ENCODE assay signal across 8 cellular contexts in the genomic region with DNA sequence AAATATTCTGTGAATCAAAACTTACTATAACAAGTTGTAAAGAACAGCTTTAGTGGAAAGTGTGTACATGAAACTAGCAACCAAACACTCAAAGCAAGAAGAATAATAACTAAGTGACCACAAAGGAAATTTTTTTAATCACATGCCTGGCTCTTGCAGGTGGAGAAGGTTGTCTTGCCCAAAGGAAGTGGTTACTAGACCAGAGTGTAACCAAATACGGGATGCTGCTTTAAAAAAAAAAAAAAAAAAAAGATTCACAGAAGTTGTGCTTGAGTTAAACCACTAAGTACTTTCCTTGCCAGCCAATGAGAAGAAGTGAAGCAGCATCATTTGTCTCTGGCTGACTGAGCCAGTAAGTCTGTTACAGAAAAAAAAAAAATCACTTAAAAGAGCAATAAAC. TPM values are rescaled to one million over a fixed set of nuclear protein-coding genes. Genes with fewer than 3 reads are reported as not detected.
DNase-seq lines count a peak whose midpoint lies in the region; ATAC-seq lines count a peak whose summit lies in the region.

No MANE protein-coding gene starts in this region.

- peak; percentile 77 for DNase-seq in activated CD8-positive, alpha-beta memory T cell treated with anti-CD3 and anti-CD28 coated beads, Interleukin-2, amount 10 ng/mL, durations not matched to agents 7 days and 5 days
- no peak for DNase-seq in activated CD8-positive, alpha-beta memory T cell treated with anti-CD3 and anti-CD28 coated beads for 24 hours
- DNase-seq in T-helper 2 cell: peak in 3 of 5 experiments; percentile 5 to 97 (median 65)
- no peak for DNase-seq in G401 (ENCODE audit: low spot score)
- no peak for DNase-seq in islet precursor cell
- no peak for DNase-seq in D341Med (ENCODE audit: low spot score)

- no peaks in the 10 kb centered on the region for H3K9me3 Mint-ChIP-seq in activated CD8-positive, alpha-beta memory T cell treated with anti-CD3 and anti-CD28 coated beads, Interleukin-2, amount 10 ng/mL, durations not matched to agents 7 days and 5 days (ENCODE audit: low read depth)
- H3K9me3 Mint-ChIP-seq in stimulated activated memory B cell treated with anti-CD40 and anti-IgM and Interleukin-4, amounts not matched to agents 10 μg/mL and 1 μg/mL and 100 μg/mL, for 72 hours: no peaks in the 10 kb centered on the region

- CTCF ChIA-PET in activated CD8-positive, alpha-beta memory T cell treated with anti-CD3 and anti-CD28 coated beads, Interleukin-2, amount 10 ng/mL, durations not matched to agents 7 days and 5 days (lab: Charles Lee): interaction anchor here (1.2 to 1.7 kb wide), 3 partner anchors 76 to 271 kb away, joined by 3 to 5 read pairs (median 3); no protein-coding TSS in a partner anchor

- peak overlapping the region; percentile 81 for H3K27ac Mint-ChIP-seq in activated CD8-positive, alpha-beta memory T cell treated with anti-CD3 and anti-CD28 coated beads, Interleukin-2, amount 10 ng/mL, durations not matched to agents 7 days and 5 days
- H3K27ac Mint-ChIP-seq in stimulated activated memory B cell treated with anti-CD40 and anti-IgM and Interleukin-4, amounts not matched to agents 10 μg/mL and 1 μg/mL and 100 μg/mL, for 72 hours: peak overlapping the region; percentile 98

- peaks cover 42% of the 10 kb centered on the region for H3K27me3 Mint-ChIP-seq in activated CD8-positive, alpha-beta memory T cell treated with anti-CD3 and anti-CD28 coated beads, Interleukin-2, amount 10 ng/mL, durations not matched to agents 7 days and 5 days
- H3K27me3 Mint-ChIP-seq in stimulated activated memory B cell treated with anti-CD40 and anti-IgM and Interleukin-4, amounts not matched to agents 10 μg/mL and 1 μg/mL and 100 μg/mL, for 72 hours: no peaks in the 10 kb centered on the region

- H3K36me3 Mint-ChIP-seq in activated CD8-positive, alpha-beta memory T cell treated with anti-CD3 and anti-CD28 coated beads, Interleukin-2, amount 10 ng/mL, durations not matched to agents 7 days and 5 days: peaks cover 15% of the 10 kb centered on the region
- no peaks in the 10 kb centered on the region for H3K36me3 Mint-ChIP-seq in stimulated activated memory B cell treated with anti-CD40 and anti-IgM and Interleukin-4, amounts not matched to agents 10 μg/mL and 1 μg/mL and 100 μg/mL, for 72 hours

- H3K4me1 Mint-ChIP-seq in activated CD8-positive, alpha-beta memory T cell treated with anti-CD3 and anti-CD28 coated beads, Interleukin-2, amount 10 ng/mL, durations not matched to agents 7 days and 5 days: peaks cover 41% of the 10 kb centered on the region
- H3K4me1 Mint-ChIP-seq in stimulated activated memory B cell treated with anti-CD40 and anti-IgM and Interleukin-4, amounts not matched to agents 10 μg/mL and 1 μg/mL and 100 μg/mL, for 72 hours: peaks cover 79% of the 10 kb centered on the region

- in situ Hi-C loops in G401 (cut with HindIII; ENCODE audit: low sequenced_read_pairs): no loop called here

- H3K4me3 Mint-ChIP-seq in activated CD8-positive, alpha-beta memory T cell treated with anti-CD3 and anti-CD28 coated beads, Interleukin-2, amount 10 ng/mL, durations not matched to agents 7 days and 5 days: peak overlapping the region; percentile 31
- H3K4me3 Mint-ChIP-seq in stimulated activated memory B cell treated with anti-CD40 and anti-IgM and Interleukin-4, amounts not matched to agents 10 μg/mL and 1 μg/mL and 100 μg/mL, for 72 hours: peak overlapping the region; percentile 65

- peak; percentile 92 for ATAC-seq in activated CD8-positive, alpha-beta memory T cell treated with anti-CD3 and anti-CD28 coated beads, Interleukin-2, amount 10 ng/mL, durations not matched to agents 7 days and 5 days
- ATAC-seq in HG02970 (IDR thresholded peaks at IDR 0.05; ENCODE audit: low FRiP score, unreplicated experiment): peak; percentile 68
- peak; percentile 91 for ATAC-seq in stimulated activated memory B cell treated with anti-CD40 and anti-IgM and Interleukin-4, amounts not matched to agents 10 μg/mL and 1 μg/mL and 100 μg/mL, for 72 hours

RNA-seq across cellular contexts. Expression of a gene that starts 19.1 kb away (rescaled TPM):
- 10 to 100 TPM; 72.9 to 89.8 TPM for total RNA-seq in activated CD8-positive, alpha-beta memory T cell treated with anti-CD3 and anti-CD28 coated beads, Interleukin-2, amount 10 ng/mL, durations not matched to agents 7 days and 5 days
- not detected in 2 replicates for total RNA-seq in G401 (2014; rRNA removed; shearing (Covaris generic))

RNA-seq across cellular contexts. Expression of a gene that starts 48.4 kb away (rescaled TPM):
- 100 to 1,000 TPM in 1 of 2 experiments, 10 to 100 TPM in 1; 74.4 to 143 TPM for total RNA-seq in activated CD8-positive, alpha-beta memory T cell treated with anti-CD3 and anti-CD28 coated beads, Interleukin-2, amount 10 ng/mL, durations not matched to agents 7 days and 5 days
- not detected in 2 replicates for total RNA-seq in G401 (2014; rRNA removed; shearing (Covaris generic))

RNA-seq across cellular contexts. Expression of a gene that starts 55.6 kb away (rescaled TPM):
- 10 to 100 TPM in 1 of 2 experiments, 1 to 10 TPM in 1; 4.9 to 11.6 TPM for total RNA-seq in activated CD8-positive, alpha-beta memory T cell treated with anti-CD3 and anti-CD28 coated beads, Interleukin-2, amount 10 ng/mL, durations not matched to agents 7 days and 5 days
- not detected in 2 replicates for total RNA-seq in G401 (2014; rRNA removed; shearing (Covaris generic))

Comparison
In these comparisons a context has a peak if more than half of its experiments do, and no peak if none do; other contexts are left out.
1. DNase-seq: peak in activated CD8-positive, alpha-beta memory T cell treated with anti-CD3 and anti-CD28 coated beads, Interleukin-2, amount 10 ng/mL, durations not matched to agents 7 days and 5 days (single experiment) and T-helper 2 cell (3 of 5); none in activated CD8-positive, alpha-beta memory T cell treated with anti-CD3 and anti-CD28 coated beads for 24 hours (single experiment), G401 (single experiment), islet precursor cell (single experiment) and D341Med (single experiment).
2. RNA of a gene that starts 19.1 kb away (total RNA-seq): 72.9 to 89.8 TPM in activated CD8-positive, alpha-beta memory T cell treated with anti-CD3 and anti-CD28 coated beads, Interleukin-2, amount 10 ng/mL, durations not matched to agents 7 days and 5 days; not detected in G401; every median in the first group is over 10 times any median in the second.
3. RNA of a gene that starts 48.4 kb away (total RNA-seq): 74.4 to 143 TPM in activated CD8-positive, alpha-beta memory T cell treated with anti-CD3 and anti-CD28 coated beads, Interleukin-2, amount 10 ng/mL, durations not matched to agents 7 days and 5 days; not detected in G401; every median in the first group is over 10 times any median in the second.
4. Peak in every context shown above with its lines, with median percentiles within 50 percentile points of each other: ATAC-seq.